1 cellular context compared by ENCODE assay signal in genomic region chr14:61764342-61765122, GRCh38.
TF ChIP-seq lines count a peak whose summit lies in the region.

No MANE protein-coding gene starts in this region.

TF ChIP-seq in GM23338, 12 proteins besides CTCF, POLR2A, EP300 and RAD21 (continued from another document):
- TF ChIP-seq, protein P1, sequence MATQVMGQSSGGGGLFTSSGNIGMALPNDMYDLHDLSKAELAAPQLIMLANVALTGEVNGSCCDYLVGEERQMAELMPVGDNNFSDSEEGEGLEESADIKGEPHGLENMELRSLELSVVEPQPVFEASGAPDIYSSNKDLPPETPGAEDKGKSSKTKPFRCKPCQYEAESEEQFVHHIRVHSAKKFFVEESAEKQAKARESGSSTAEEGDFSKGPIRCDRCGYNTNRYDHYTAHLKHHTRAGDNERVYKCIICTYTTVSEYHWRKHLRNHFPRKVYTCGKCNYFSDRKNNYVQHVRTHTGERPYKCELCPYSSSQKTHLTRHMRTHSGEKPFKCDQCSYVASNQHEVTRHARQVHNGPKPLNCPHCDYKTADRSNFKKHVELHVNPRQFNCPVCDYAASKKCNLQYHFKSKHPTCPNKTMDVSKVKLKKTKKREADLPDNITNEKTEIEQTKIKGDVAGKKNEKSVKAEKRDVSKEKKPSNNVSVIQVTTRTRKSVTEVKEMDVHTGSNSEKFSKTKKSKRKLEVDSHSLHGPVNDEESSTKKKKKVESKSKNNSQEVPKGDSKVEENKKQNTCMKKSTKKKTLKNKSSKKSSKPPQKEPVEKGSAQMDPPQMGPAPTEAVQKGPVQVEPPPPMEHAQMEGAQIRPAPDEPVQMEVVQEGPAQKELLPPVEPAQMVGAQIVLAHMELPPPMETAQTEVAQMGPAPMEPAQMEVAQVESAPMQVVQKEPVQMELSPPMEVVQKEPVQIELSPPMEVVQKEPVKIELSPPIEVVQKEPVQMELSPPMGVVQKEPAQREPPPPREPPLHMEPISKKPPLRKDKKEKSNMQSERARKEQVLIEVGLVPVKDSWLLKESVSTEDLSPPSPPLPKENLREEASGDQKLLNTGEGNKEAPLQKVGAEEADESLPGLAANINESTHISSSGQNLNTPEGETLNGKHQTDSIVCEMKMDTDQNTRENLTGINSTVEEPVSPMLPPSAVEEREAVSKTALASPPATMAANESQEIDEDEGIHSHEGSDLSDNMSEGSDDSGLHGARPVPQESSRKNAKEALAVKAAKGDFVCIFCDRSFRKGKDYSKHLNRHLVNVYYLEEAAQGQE (IDR thresholded peaks at IDR 0.05; ENCODE audit: unreplicated experiment), result no peak
- TF ChIP-seq ZNF462 (CRISPR knock-in tag; IDR thresholded peaks at IDR 0.05) (no peak), JUNB (IDR thresholded peaks at IDR 0.05; ENCODE audit: unreplicated experiment) (no peak), ZNF114 (CRISPR knock-in tag; IDR thresholded peaks at IDR 0.05) (no peak), POLR2AphosphoS5 (IDR thresholded peaks at IDR 0.05; ENCODE audit: low read depth) (no peak), NANOG (IDR thresholded peaks at IDR 0.05; ENCODE audit: borderline replicate concordance) (no peak), EZH2phosphoT487 (IDR thresholded peaks at IDR 0.05; ENCODE audit: unreplicated experiment) (no peak), ETS1 (IDR thresholded peaks at IDR 0.05) (no peak), EZH2 (IDR thresholded peaks at IDR 0.05; ENCODE audit: low read depth, unreplicated experiment) (no peak), STAT1 (IDR thresholded peaks at IDR 0.05; ENCODE audit: unreplicated experiment) (no peak), CREB1 (CRISPR knock-in tag; IDR thresholded peaks at IDR 0.05; ENCODE audit: low read depth) (no peak)
